ENCODE assay signal across 10 cellular contexts in the genomic region with DNA sequence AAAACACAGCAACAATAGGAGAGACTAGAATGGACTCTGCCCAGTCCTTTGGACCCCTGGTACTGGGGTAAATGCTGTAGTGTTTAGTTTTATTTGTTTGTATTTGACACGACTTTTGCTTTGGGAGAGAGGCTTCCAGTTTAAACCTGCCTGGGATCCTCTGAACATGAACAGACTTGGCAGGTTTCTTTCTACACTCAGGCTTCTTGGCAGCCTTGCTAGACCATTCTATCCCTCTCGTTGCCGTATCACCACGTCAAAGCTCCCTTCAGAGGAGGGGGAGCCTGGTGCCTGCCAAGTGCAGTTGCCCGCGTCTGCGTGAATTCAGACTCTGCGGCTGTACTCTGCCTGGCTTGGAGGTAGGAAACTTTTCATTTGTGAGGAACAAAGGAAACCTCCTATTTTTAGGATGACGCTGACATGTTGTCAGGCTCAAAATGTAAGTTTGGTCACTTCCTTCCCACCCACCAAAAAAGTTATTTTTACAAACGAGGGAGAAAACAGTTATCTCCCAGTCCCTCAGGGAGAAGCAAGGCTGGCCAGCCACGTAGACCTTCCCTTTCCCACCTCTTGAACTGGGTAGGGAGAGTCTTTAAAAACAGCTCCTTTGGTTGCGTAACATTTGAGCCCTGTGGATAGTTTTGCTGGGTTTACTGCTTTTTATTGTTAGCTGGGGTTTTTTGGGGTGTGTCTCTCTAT. TPM values are rescaled to one million over a fixed set of nuclear protein-coding genes. Genes with fewer than 3 reads are reported as not detected.
DNase-seq lines count a peak whose midpoint lies in the region; ATAC-seq, FAIRE-seq and TF ChIP-seq lines count a peak whose summit lies in the region.
"Had no signal": no experiment of that assay in that cellular context is flagged by ENCODE, and none has a peak within 500 bp of the region (broad histone marks: within the 10 kb centered on the region; RNA-seq: fewer than 3 reads in every experiment).

No MANE protein-coding gene starts in this region.

- H2BK5ac ChIP-seq in IMR-90 (ENCODE audit: low read depth, low read length, poor library complexity, severe bottlenecking) = no peak overlapping the region

- no peaks in the 10 kb centered on the region for H3K27me3 ChIP-seq in IMR-90 (ENCODE audit: control insufficient read depth, insufficient read depth, low read length)
- H3K27me3 ChIP-seq in skeletal muscle satellite cell (ENCODE audit: control insufficient read depth, insufficient read depth, low read length) = no peaks in the 10 kb centered on the region
- H3K27me3 ChIP-seq in naive thymus-derived CD4-positive, alpha-beta T cell (ENCODE audit: control insufficient read depth in 2 of 2, insufficient read depth in 2 of 2, low read length in 2 of 2) = no peaks in the 10 kb centered on the region

- H3K36me3 ChIP-seq in IMR-90 (ENCODE audit: control insufficient read depth, insufficient read depth, low read length) (no peaks in the 10 kb centered on the region), kidney (ENCODE audit: control insufficient read depth in 1 of 2, insufficient read depth in 2 of 2, low read length in 2 of 2) (peaks cover 7 to 14% of the 10 kb centered on the region in 2 donors), skeletal muscle satellite cell (ENCODE audit: insufficient read depth, low read length) (peaks cover 7% of the 10 kb centered on the region)
- H3K36me3 ChIP-seq in naive thymus-derived CD4-positive, alpha-beta T cell (ENCODE audit: control insufficient read depth in 2 of 3, insufficient read depth in 3 of 3, low read length in 3 of 3) = no peaks in the 10 kb centered on the region

- intact Hi-C loops in IMR-90 (cut with micrococcal nuclease) (no loop called here), kidney (cut with DNase I) (no loop called here)
- intact Hi-C loops in naive thymus-derived CD4-positive, alpha-beta T cell (cut with micrococcal nuclease) = no loop called here

- peaks cover 24% of the 10 kb centered on the region for H3K4me1 ChIP-seq in IMR-90 (ENCODE audit: control insufficient read depth, insufficient read depth, low read length)
- H3K4me1 ChIP-seq in kidney (ENCODE audit: control insufficient read depth in 1 of 2, insufficient read depth in 1 of 2, low read depth in 1 of 2, low read length in 2 of 2) = peaks cover 58 to 71% of the 10 kb centered on the region in 2 donors
- H3K4me1 ChIP-seq in skeletal muscle satellite cell (ENCODE audit: control insufficient read depth, insufficient read depth, low read length) = peaks cover 68% of the 10 kb centered on the region
- H3K4me1 ChIP-seq in naive thymus-derived CD4-positive, alpha-beta T cell (ENCODE audit: control insufficient read depth in 2 of 2, insufficient read depth in 2 of 2, low read length in 2 of 2) = peaks cover 12 to 14% of the 10 kb centered on the region in 2 donors

- FAIRE-seq in kidney (lab: Jason Lieb, UNC) = no peak

- H4K8ac ChIP-seq in IMR-90 (ENCODE audit: low read depth in 2 of 2, low read length in 2 of 2) = peak overlapping the region in 1 of 2 experiments; percentile 53; a peak in 2 of 4 replicates

- TF ChIP-seq RAD21 in IMR-90 (IDR thresholded peaks at IDR 0.05; ENCODE audit: low read length) = no peak

- no peak for TF ChIP-seq POLR2A in IMR-90 (IDR thresholded peaks at IDR 0.05; ENCODE audit: low read depth, low read length)

- no peaks in the 10 kb centered on the region for H3K9me3 Mint-ChIP-seq in naive thymus-derived CD4-positive, alpha-beta T cell
- H3K9me3 Mint-ChIP-seq: stimulated activated naive CD8-positive, alpha-beta T cell treated with anti-CD3 and anti-CD28 coated beads, Interleukin-15, Interleukin-2, amounts not matched to agents 100 ng/mL and 50 ng/mL, for 24 hours had no signal

- H2BK20ac ChIP-seq in IMR-90 (ENCODE audit: low read depth, low read length) = peak overlapping the region; percentile 82

- DNase-seq in IMR-90 (peak; percentile 66), cardiac fibroblast (ENCODE audit: low read depth in 2 of 2) (peak; percentile 76 to 98), kidney (no peak), HuH-7 (ENCODE audit: low spot score) (no peak), NOMO-1 treated with DMSO at 0.1 percent for 48 hours (lab: John Stamatoyannopoulos, UW; ENCODE audit: unreplicated experiment) (no peak)
- DNase-seq in naive thymus-derived CD4-positive, alpha-beta T cell = no peak
- DNase-seq: activated CD8-positive, alpha-beta T cell treated with anti-CD3 and anti-CD28 coated beads, Interleukin-2, amount 10 ng/mL, durations not matched to agents 7 days and 5 days had no signal

- peak overlapping the region; percentile 29; the same call in 1 of the 3 replicates for H2BK15ac ChIP-seq in IMR-90 (ENCODE audit: low read depth, low read length)

- H4K5ac ChIP-seq in IMR-90 (ENCODE audit: low read depth, low read length) = peak overlapping the region; percentile 6; the same call in 1 of the 2 replicates

- BruUV-seq in IMR-90 (replicated peaks; lab: Mats Ljungman, UMichigan) = no TSS peak

- H2AK5ac ChIP-seq in IMR-90 (ENCODE audit: low read depth, low read length) = peak overlapping the region; percentile 43; the same call in 1 of the 2 replicates

- H3K4ac ChIP-seq in IMR-90 (ENCODE audit: low read depth, low read length) = peak overlapping the region; percentile 34

- H3K27ac ChIP-seq in IMR-90 (ENCODE audit: insufficient read depth, low read length) (no peak overlapping the region; the same call in 1 of the 2 replicates), kidney (ENCODE audit: low read depth in 2 of 2, low read length in 2 of 2) (peak overlapping the region; percentile 79 to 89)
- H3K27ac ChIP-seq in naive thymus-derived CD4-positive, alpha-beta T cell (ENCODE audit: low read depth, low read length) = no peak overlapping the region

- no peak overlapping the region for H3K18ac ChIP-seq in IMR-90 (ENCODE audit: low read depth, low read length)

- no peak overlapping the region for H3K56ac ChIP-seq in IMR-90 (ENCODE audit: extremely low read depth, insufficient read depth, low read length)

- H3K36me3 Mint-ChIP-seq in naive thymus-derived CD4-positive, alpha-beta T cell = no peaks in the 10 kb centered on the region

- peak overlapping the region; percentile 6 for H2AFZ ChIP-seq in IMR-90 (replicated peaks; ENCODE audit: low read length, poor library complexity)

- CTCF ChIA-PET in IMR-90 (lab: Yijun Ruan, JAX) = interaction anchor here (2.0 kb wide), 1 partner anchor 31 kb away, joined by 5 read pairs; no protein-coding TSS in a partner anchor
- CTCF ChIA-PET in naive thymus-derived CD4-positive, alpha-beta T cell (lab: Charles Lee) = no interaction called here

- ATAC-seq in IMR-90 (ENCODE audit: low read depth) (no peak), GM21515 (IDR thresholded peaks at IDR 0.05; ENCODE audit: unreplicated experiment) (no peak)
- ATAC-seq in naive thymus-derived CD4-positive, alpha-beta T cell = no peak
- ATAC-seq: activated CD8-positive, alpha-beta T cell treated with anti-CD3 and anti-CD28 coated beads, Interleukin-2, amount 10 ng/mL, durations not matched to agents 7 days and 5 days had no signal

- no peak overlapping the region for H3K4me3 Mint-ChIP-seq in naive thymus-derived CD4-positive, alpha-beta T cell
- H3K4me3 Mint-ChIP-seq: activated CD8-positive, alpha-beta T cell treated with anti-CD3 and anti-CD28 coated beads, Interleukin-2, amount 10 ng/mL, durations not matched to agents 7 days and 5 days; stimulated activated naive CD8-positive, alpha-beta T cell treated with anti-CD3 and anti-CD28 coated beads, Interleukin-15, Interleukin-2, amounts not matched to agents 100 ng/mL and 50 ng/mL, for 24 hours had no signal

- peaks cover 10 to 20% (median 13%) of the 10 kb centered on the region in 7 donors for H3K4me1 Mint-ChIP-seq in naive thymus-derived CD4-positive, alpha-beta T cell

- peak overlapping the region in 3 of 9 donors; percentile 41 to 72 (median 44) for H3K27ac Mint-ChIP-seq in naive thymus-derived CD4-positive, alpha-beta T cell
- H3K27ac Mint-ChIP-seq: activated CD8-positive, alpha-beta T cell treated with anti-CD3 and anti-CD28 coated beads, Interleukin-2, amount 10 ng/mL, durations not matched to agents 7 days and 5 days; stimulated activated naive CD8-positive, alpha-beta T cell treated with anti-CD3 and anti-CD28 coated beads, Interleukin-15, Interleukin-2, amounts not matched to agents 100 ng/mL and 50 ng/mL, for 24 hours had no signal

- peaks cover 6 to 67% of the 10 kb centered on the region in 2 experiments for H3K79me1 ChIP-seq in IMR-90 (ENCODE audit: low read depth in 1 of 2, low read length in 2 of 2)

- H3K4me2 ChIP-seq in IMR-90 (ENCODE audit: low read depth, low read length) (no peak overlapping the region), skeletal muscle satellite cell (ENCODE audit: low read length) (peak overlapping the region; percentile 49)

- peak overlapping the region; percentile 49 for H2BK120ac ChIP-seq in IMR-90 (ENCODE audit: low read depth, low read length)

- H4K20me1 ChIP-seq in IMR-90 (ENCODE audit: insufficient read depth, low read length) = 0 out of 2 replicates have a peak, but pooled peaks cover 2% of the 10 kb centered on the region

- dilution Hi-C loops in IMR-90 (cut with HindIII; ENCODE audit: low sequenced_read_pairs, unreplicated experiment) = no loop called here

- in situ Hi-C loops in IMR-90 (cut with MboI; ENCODE audit: low sequenced_read_pairs) = no loop called here

- H3K9me1 ChIP-seq in IMR-90 (ENCODE audit: insufficient read depth, low read length) = peaks cover 19% of the 10 kb centered on the region

- no CpG with 5 or more reads among the region's 12 CpGs for WGBS in IMR-90 (ENCODE audit: extremely low coverage in 2 of 2, insufficient read length in 1 of 2), 2 experiments

- peak overlapping the region; percentile 34 for H3K14ac ChIP-seq in IMR-90 (replicated peaks; ENCODE audit: low read depth, low read length)

- H3K9me3 ChIP-seq in IMR-90 (ENCODE audit: control insufficient read depth, insufficient read depth, low read length) (no peaks in the 10 kb centered on the region), kidney (ENCODE audit: control insufficient read depth in 1 of 2, low read length in 2 of 2) (no peaks in the 10 kb centered on the region), skeletal muscle satellite cell (replicated peaks; ENCODE audit: low read length) (no peaks in the 10 kb centered on the region)
- no peaks in the 10 kb centered on the region for H3K9me3 ChIP-seq in naive thymus-derived CD4-positive, alpha-beta T cell (ENCODE audit: control insufficient read depth in 2 of 3, low read length in 3 of 3)

- peak overlapping the region; percentile 6 for H2AK9ac ChIP-seq in IMR-90 (replicated peaks; ENCODE audit: low read depth, low read length, poor library complexity)

- H3K27me3 Mint-ChIP-seq in naive thymus-derived CD4-positive, alpha-beta T cell = peaks cover 0 to 2% (median 0%) of the 10 kb centered on the region in 5 donors

- H3K9ac ChIP-seq in IMR-90 (ENCODE audit: low read depth, low read length) (no peak overlapping the region), kidney (ENCODE audit: low read length in 2 of 2) (peak overlapping the region; percentile 56 to 81), skeletal muscle satellite cell (ENCODE audit: low read depth, low read length) (peak overlapping the region; percentile 60)

- H3K4me3 ChIP-seq in IMR-90 (ENCODE audit: insufficient read depth, low read depth, low read length) = no peak overlapping the region
- peak overlapping the region in 1 of 2 donors; percentile 21 for H3K4me3 ChIP-seq in cardiac fibroblast (replicated peaks in 1 of 2; ENCODE audit: low read depth in 2 of 2, low read length in 2 of 2)
- H3K4me3 ChIP-seq in kidney (ENCODE audit: low read length in 2 of 2) = peak overlapping the region in 1 of 2 donors; percentile 43
- peak overlapping the region; percentile 15 for H3K4me3 ChIP-seq in skeletal muscle satellite cell (ENCODE audit: low read length)
- H3K4me3 ChIP-seq in naive thymus-derived CD4-positive, alpha-beta T cell (ENCODE audit: low read length) = no peak overlapping the region

- POLR2A ChIA-PET in IMR-90 (lab: Charles Lee; ENCODE audit: unreplicated experiment) = no interaction called here
- POLR2A ChIA-PET in naive thymus-derived CD4-positive, alpha-beta T cell (lab: Charles Lee) = no interaction called here

- peak overlapping the region; percentile 84 for H3K23ac ChIP-seq in IMR-90 (ENCODE audit: low read depth, low read length)

- peak overlapping the region; percentile 56; the same call in 1 of the 2 replicates for H4K91ac ChIP-seq in IMR-90 (ENCODE audit: insufficient read depth, low read depth, low read length)

- TF ChIP-seq CTCF in IMR-90 (conservative IDR thresholded peaks at IDR 0.05; ENCODE audit: low read depth, low read length) (no peak), cardiac fibroblast (IDR thresholded peaks at IDR 0.05; ENCODE audit: low read depth, low read length) (no peak), kidney (IDR thresholded peaks at IDR 0.05; ENCODE audit: borderline replicate concordance, extremely low read depth, insufficient read depth) (no peak)

RNA-seq across cellular contexts. Expression of a gene that starts 26.0 kb away (rescaled TPM):
- total RNA-seq in IMR-90 (2012; rRNA removed) (48.8 and 70.0 TPM in 2 replicates), kidney (421 TPM)
- polyA plus RNA-seq in IMR-90 (2012; rRNA removed) (69.1 and 70.9 TPM in 2 replicates), kidney (ENCODE audit: insufficient read depth, low read depth, low replicate concordance) (301 TPM)
- 50.1 and 55.3 TPM in 2 replicates for polyA plus RNA-seq in IMR-90 (2012; cell fraction: cytosol; rRNA removed)
- polyA plus RNA-seq in IMR-90 (2012; cell fraction: nucleus; rRNA removed; ENCODE audit: low replicate concordance) = 19.2 and 35.5 TPM in 2 replicates
- total RNA-seq in skeletal muscle satellite cell (2012; rRNA removed) = 31.7 and 66.4 TPM in 2 replicates
- total RNA-seq in naive thymus-derived CD4-positive, alpha-beta T cell = 10 to 100 TPM in 1 of 5 experiments, 1 to 10 TPM in 4; 3.8 to 19.3 (median 7.5) TPM
- polyA plus RNA-seq in naive thymus-derived CD4-positive, alpha-beta T cell = 10 to 100 TPM; 12.0 to 15.5 TPM

Comparison
In these comparisons a context has a peak if more than half of its experiments do, and no peak if none do; other contexts are left out.
1. DNase-seq: peak in IMR-90 (single experiment) and cardiac fibroblast (2 of 2); none in kidney (single experiment), HuH-7 (single experiment), NOMO-1 treated with DMSO at 0.1 percent for 48 hours (single experiment) and naive thymus-derived CD4-positive, alpha-beta T cell (0 of 9).
2. H3K27ac ChIP-seq: peak in kidney (2 of 2); none in IMR-90 (single experiment) and naive thymus-derived CD4-positive, alpha-beta T cell (single experiment).